Comparison of ENCODE assay signal across 1 cellular context in genomic region chr18:21991081-21991534, GRCh38.
A peak's percentile ranks its signal among the peaks of the same experiment; 100 is the strongest.
TF ChIP-seq lines count a peak whose summit lies in the region.

No MANE protein-coding gene starts in this region.

TF ChIP-seq in HepG2, 621 proteins besides CTCF, POLR2A, EP300 and RAD21 (continued from another document and continues in another):
- TF ChIP-seq NR2F6 (IDR thresholded peaks at IDR 0.05): peak; percentile 73
- 0 out of 2 replicates have a peak, but pooled peaks have one; percentile 22 for TF ChIP-seq NR2F6 (CRISPR knock-in tag; IDR thresholded peaks at IDR 0.05)
- TF ChIP-seq SCMH1 (CRISPR knock-in tag; IDR thresholded peaks at IDR 0.05; ENCODE audit: borderline replicate concordance): no peak
- TF ChIP-seq HNRNPL (IDR thresholded peaks at IDR 0.05; ENCODE audit: low read depth, low read length): no peak
- TF ChIP-seq PAXIP1 (CRISPR knock-in tag; conservative IDR thresholded peaks at IDR 0.05): 0 out of 2 replicates have a peak, but pooled peaks have one; percentile 26
- no peak for TF ChIP-seq ARID4A (CRISPR knock-in tag; IDR thresholded peaks at IDR 0.05; ENCODE audit: borderline replicate concordance)
- TF ChIP-seq FOXP4 (CRISPR knock-in tag; IDR thresholded peaks at IDR 0.05): peak; percentile 89
- no peak for TF ChIP-seq POLR2G (IDR thresholded peaks at IDR 0.05; ENCODE audit: low read depth, low read length)
- peak; percentile 49; the same call in 1 of the 2 replicates for TF ChIP-seq SIX4 (CRISPR knock-in tag; IDR thresholded peaks at IDR 0.05)
- TF ChIP-seq ZNF350 (CRISPR knock-in tag; IDR thresholded peaks at IDR 0.05; ENCODE audit: borderline replicate concordance, low read depth): no peak
- TF ChIP-seq ZNF510 (CRISPR knock-in tag; IDR thresholded peaks at IDR 0.05; ENCODE audit: low read depth): no peak
- TF ChIP-seq PHF8 (CRISPR knock-in tag; IDR thresholded peaks at IDR 0.05): no peak
- 0 out of 2 replicates have a peak, but pooled peaks have one; percentile 41 for TF ChIP-seq ZBTB10 (CRISPR knock-in tag; IDR thresholded peaks at IDR 0.05; ENCODE audit: borderline replicate concordance)
- peak; percentile 34; the same call in 1 of the 2 replicates for TF ChIP-seq CREM (IDR thresholded peaks at IDR 0.05)
- no peak for TF ChIP-seq CREM (CRISPR knock-in tag; IDR thresholded peaks at IDR 0.05)
- TF ChIP-seq ZFP91 (CRISPR knock-in tag; IDR thresholded peaks at IDR 0.05; ENCODE audit: borderline replicate concordance): no peak
- TF ChIP-seq ZNF644 (CRISPR knock-in tag; IDR thresholded peaks at IDR 0.05; ENCODE audit: low read depth): 0 out of 2 replicates have a peak, but pooled peaks have one; percentile 34
- TF ChIP-seq ZNF230 (CRISPR knock-in tag; IDR thresholded peaks at IDR 0.05): no peak
- TF ChIP-seq SMAD9 (CRISPR knock-in tag; IDR thresholded peaks at IDR 0.05): no peak
- TF ChIP-seq EZH2 (conservative IDR thresholded peaks at IDR 0.05; ENCODE audit: low read depth, low read length): no peak
- no peak for TF ChIP-seq NFKB2 (CRISPR knock-in tag; IDR thresholded peaks at IDR 0.05; ENCODE audit: borderline replicate concordance)
- TF ChIP-seq IRF1 (CRISPR knock-in tag; IDR thresholded peaks at IDR 0.05; ENCODE audit: low read depth): no peak
- no peak for TF ChIP-seq THYN1 (CRISPR knock-in tag; IDR thresholded peaks at IDR 0.05; ENCODE audit: borderline replicate concordance, low read depth)
- TF ChIP-seq HDAC1 (CRISPR knock-in tag; IDR thresholded peaks at IDR 0.05): 0 out of 2 replicates have a peak, but pooled peaks have one; percentile 39
- no peak for TF ChIP-seq HINFP (CRISPR knock-in tag; IDR thresholded peaks at IDR 0.05; ENCODE audit: low read depth)
- peak; percentile 26; the same call in 1 of the 2 replicates for TF ChIP-seq FOSL2 (CRISPR knock-in tag; IDR thresholded peaks at IDR 0.05)
- no peak for TF ChIP-seq ZNF431 (CRISPR knock-in tag; IDR thresholded peaks at IDR 0.05; ENCODE audit: borderline replicate concordance, low read depth)
- TF ChIP-seq ZNF12 (CRISPR knock-in tag; IDR thresholded peaks at IDR 0.05): no peak
- TF ChIP-seq FOXK1 (CRISPR knock-in tag; IDR thresholded peaks at IDR 0.05; ENCODE audit: borderline replicate concordance, low read depth): no peak; the same call in 1 of the 2 replicates
- peak; percentile 54; the same call in 1 of the 2 replicates for TF ChIP-seq PATZ1 (CRISPR knock-in tag; IDR thresholded peaks at IDR 0.05)
- no peak for TF ChIP-seq ATM (IDR thresholded peaks at IDR 0.05; ENCODE audit: borderline replicate concordance)
